14 cellular contexts compared by ENCODE assay signal in genomic region chr11:21723681-21724080, GRCh38.
"Had no signal": no experiment of that assay in that cellular context is flagged by ENCODE, and none has a peak within 500 bp of the region (broad histone marks: within the 10 kb centered on the region; RNA-seq: fewer than 3 reads in every experiment).

No MANE protein-coding gene starts in this region.

- H3K36me3 ChIP-seq: cardiac muscle cell, gastrocnemius medialis, sigmoid colon, spleen, stomach, thoracic aorta, upper lobe of right lung had no signal

- H3K9me3 ChIP-seq: gastrocnemius medialis, sigmoid colon, thoracic aorta, upper lobe of right lung had no signal

- ATAC-seq: activated CD8-positive, alpha-beta T cell treated with anti-CD3 and anti-CD28 coated beads for 36 hours; activated T-cell treated with anti-CD3 and anti-CD28 coated beads, Interleukin-2, amount 50 U/mL, for 4 hours; gastrocnemius medialis; upper lobe of right lung; WTC11 had no signal

- H3K4me3 ChIP-seq: cardiac muscle cell, gastrocnemius medialis, sigmoid colon, spleen, stomach, thoracic aorta, upper lobe of right lung had no signal

- H3K4me1 ChIP-seq: sigmoid colon, spleen, stomach, upper lobe of right lung had no signal

- H3K27me3 ChIP-seq: cardiac muscle cell, gastrocnemius medialis, sigmoid colon, spleen, stomach, upper lobe of right lung had no signal

- H3K27ac ChIP-seq: cardiac muscle cell, gastrocnemius medialis, sigmoid colon, spleen, stomach, thoracic aorta, upper lobe of right lung had no signal

- DNase-seq: activated CD4-positive, alpha-beta T cell treated with anti-CD3 and anti-CD28 coated beads for 48 hours; activated CD8-positive, alpha-beta T cell treated with anti-CD3 and anti-CD28 coated beads for 36 hours; activated effector memory CD4-positive, alpha-beta T cell treated with Interleukin-2 at 50 U/mL for 16 hours; activated T-cell treated with anti-CD3 and anti-CD28 coated beads, Interleukin-2, amount 50 U/mL, for 4 hours; endodermal cell; gastrocnemius medialis; islet precursor cell; sigmoid colon; spleen; stomach; upper lobe of right lung had no signal
